11 cellular contexts compared by ENCODE assay signal in genomic region chr17:78338860-78339259, GRCh38. TPM values are rescaled to one million over a fixed set of nuclear protein-coding genes. Genes with fewer than 3 reads are reported as not detected.
A peak's percentile ranks its signal among the peaks of the same experiment; 100 is the strongest.
DNase-seq lines count a peak whose midpoint lies in the region; ATAC-seq and TF ChIP-seq lines count a peak whose summit lies in the region.
"Had no signal": no experiment of that assay in that cellular context is flagged by ENCODE, and none has a peak within 500 bp of the region (broad histone marks: within the 10 kb centered on the region; RNA-seq: fewer than 3 reads in every experiment).

No MANE protein-coding gene starts in this region.

- peak overlapping the region; percentile 23 for H3K27ac Mint-ChIP-seq in activated naive CD8-positive, alpha-beta T cell treated with anti-CD3 and anti-CD28 coated beads, Interleukin-2, amount 50 U/mL, for 24 hours
- no peak overlapping the region for H3K27ac Mint-ChIP-seq in activated naive CD8-positive, alpha-beta T cell treated with anti-CD3 and anti-CD28 coated beads for 36 hours
- H3K27ac Mint-ChIP-seq in endothelial cell (ENCODE audit: unreplicated experiment), result peak overlapping the region; percentile 11
- peak overlapping the region; percentile 70 for H3K27ac Mint-ChIP-seq in stimulated activated memory B cell treated with anti-CD40 and anti-IgM and Interleukin-4, amounts not matched to agents 10 μg/mL and 1 μg/mL and 100 μg/mL, for 72 hours
- H3K27ac Mint-ChIP-seq: activated naive CD8-positive, alpha-beta T cell had no signal

- WGBS in gastroesophageal sphincter (ENCODE audit: low coverage in 1 of 2), 2 donors, result 63 to 76% methylated on average over 5 to 9 of the region's 9 CpGs

- H3K9ac ChIP-seq in OCI-LY3 (ENCODE audit: low read length), result peak overlapping the region; percentile 70

- H3K27ac ChIP-seq in OCI-LY3 (ENCODE audit: low read length), result peak overlapping the region; percentile 88
- H3K27ac ChIP-seq in gastroesophageal sphincter, result peak overlapping the region in 1 of 4 donors; percentile 24
- H3K27ac ChIP-seq: neutrophil had no signal

- TF ChIP-seq EP300 in gastroesophageal sphincter (IDR thresholded peaks at IDR 0.05), result no peak

- no peaks in the 10 kb centered on the region for H3K9me3 Mint-ChIP-seq in activated naive CD8-positive, alpha-beta T cell treated with anti-CD3 and anti-CD28 coated beads, Interleukin-2, amount 50 U/mL, for 24 hours
- no peaks in the 10 kb centered on the region for H3K9me3 Mint-ChIP-seq in activated naive CD8-positive, alpha-beta T cell treated with anti-CD3 and anti-CD28 coated beads for 36 hours
- no peaks in the 10 kb centered on the region for H3K9me3 Mint-ChIP-seq in endothelial cell (ENCODE audit: unreplicated experiment)
- no peaks in the 10 kb centered on the region for H3K9me3 Mint-ChIP-seq in stimulated activated memory B cell treated with anti-CD40 and anti-IgM and Interleukin-4, amounts not matched to agents 10 μg/mL and 1 μg/mL and 100 μg/mL, for 72 hours

- peaks cover 80% of the 10 kb centered on the region for H3K4me1 ChIP-seq in OCI-LY3 (ENCODE audit: low read length)
- peaks cover 5 to 30% (median 23%) of the 10 kb centered on the region in 3 donors for H3K4me1 ChIP-seq in gastroesophageal sphincter

- H3K36me3 Mint-ChIP-seq in activated naive CD8-positive, alpha-beta T cell treated with anti-CD3 and anti-CD28 coated beads, Interleukin-2, amount 50 U/mL, for 24 hours (ENCODE audit: low read depth), result no peaks in the 10 kb centered on the region
- H3K36me3 Mint-ChIP-seq in activated naive CD8-positive, alpha-beta T cell treated with anti-CD3 and anti-CD28 coated beads for 36 hours, result no peaks in the 10 kb centered on the region
- no peaks in the 10 kb centered on the region for H3K36me3 Mint-ChIP-seq in endothelial cell (ENCODE audit: low read depth, unreplicated experiment)
- H3K36me3 Mint-ChIP-seq in stimulated activated memory B cell treated with anti-CD40 and anti-IgM and Interleukin-4, amounts not matched to agents 10 μg/mL and 1 μg/mL and 100 μg/mL, for 72 hours, result no peaks in the 10 kb centered on the region
- H3K36me3 Mint-ChIP-seq: activated naive CD8-positive, alpha-beta T cell had no signal

- no peak for ATAC-seq in activated naive CD8-positive, alpha-beta T cell treated with anti-CD3 and anti-CD28 coated beads, Interleukin-2, amount 50 U/mL, for 24 hours
- peak; percentile 53 for ATAC-seq in stimulated activated memory B cell treated with anti-CD40 and anti-IgM and Interleukin-4, amounts not matched to agents 10 μg/mL and 1 μg/mL and 100 μg/mL, for 72 hours
- no peak for ATAC-seq in gastroesophageal sphincter

- H3K4me3 Mint-ChIP-seq in activated naive CD8-positive, alpha-beta T cell treated with anti-CD3 and anti-CD28 coated beads, Interleukin-2, amount 50 U/mL, for 24 hours, result no peak overlapping the region
- H3K4me3 Mint-ChIP-seq in activated naive CD8-positive, alpha-beta T cell treated with anti-CD3 and anti-CD28 coated beads for 36 hours, result no peak overlapping the region
- no peak overlapping the region for H3K4me3 Mint-ChIP-seq in endothelial cell (ENCODE audit: unreplicated experiment)
- H3K4me3 Mint-ChIP-seq in stimulated activated memory B cell treated with anti-CD40 and anti-IgM and Interleukin-4, amounts not matched to agents 10 μg/mL and 1 μg/mL and 100 μg/mL, for 72 hours, result peak overlapping the region; percentile 33
- H3K4me3 Mint-ChIP-seq: activated naive CD8-positive, alpha-beta T cell had no signal

- TF ChIP-seq POLR2A in gastroesophageal sphincter (IDR thresholded peaks at IDR 0.05), result no peak

- no peaks in the 10 kb centered on the region; the same call in 1 of the 2 replicates for H3K79me2 ChIP-seq in OCI-LY3 (ENCODE audit: low read length)

- DNase-seq in activated naive CD8-positive, alpha-beta T cell treated with anti-CD3 and anti-CD28 coated beads, Interleukin-2, amount 50 U/mL, for 24 hours, result no peak
- no peak for DNase-seq in activated naive CD8-positive, alpha-beta T cell treated with anti-CD3 and anti-CD28 coated beads for 36 hours
- DNase-seq in endothelial cell (ENCODE audit: low spot score), result no peak
- no peak for DNase-seq in SIG-M5 (lab: John Stamatoyannopoulos, UW)
- DNase-seq in middle frontal gyrus (ENCODE audit: extremely low spot score, low spot score), result no peak
- DNase-seq: NCI-H1092 had no signal

- peak overlapping the region; percentile 83 for H3K4me2 ChIP-seq in OCI-LY3 (ENCODE audit: low read length)

- no peak for TF ChIP-seq CTCF in OCI-LY3 (IDR thresholded peaks at IDR 0.05; ENCODE audit: low read depth, low read length)
- no peak for TF ChIP-seq CTCF in endothelial cell (IDR thresholded peaks at IDR 0.05; ENCODE audit: unreplicated experiment)
- no peak for TF ChIP-seq CTCF in gastroesophageal sphincter (IDR thresholded peaks at IDR 0.05)

- H3K36me3 ChIP-seq in OCI-LY3 (replicated peaks; ENCODE audit: low read depth, low read length) (no peaks in the 10 kb centered on the region), gastroesophageal sphincter (no peaks in the 10 kb centered on the region)
- H3K36me3 ChIP-seq: neutrophil had no signal

- no peak overlapping the region for H2AFZ ChIP-seq in OCI-LY3 (ENCODE audit: low read depth, low read length)

- H3K9me3 ChIP-seq in OCI-LY3 (ENCODE audit: insufficient read depth, low read length), result no peaks in the 10 kb centered on the region
- H3K9me3 ChIP-seq in gastroesophageal sphincter, result no peaks in the 10 kb centered on the region
- H3K9me3 ChIP-seq: neutrophil had no signal

- peaks cover 58% of the 10 kb centered on the region for H3K4me1 Mint-ChIP-seq in activated naive CD8-positive, alpha-beta T cell treated with anti-CD3 and anti-CD28 coated beads, Interleukin-2, amount 50 U/mL, for 24 hours
- H3K4me1 Mint-ChIP-seq in activated naive CD8-positive, alpha-beta T cell treated with anti-CD3 and anti-CD28 coated beads for 36 hours, result peaks cover 29% of the 10 kb centered on the region
- peaks cover 14% of the 10 kb centered on the region for H3K4me1 Mint-ChIP-seq in endothelial cell (ENCODE audit: unreplicated experiment)
- H3K4me1 Mint-ChIP-seq in stimulated activated memory B cell treated with anti-CD40 and anti-IgM and Interleukin-4, amounts not matched to agents 10 μg/mL and 1 μg/mL and 100 μg/mL, for 72 hours, result peaks cover 70% of the 10 kb centered on the region

- H3K27me3 ChIP-seq in OCI-LY3 (ENCODE audit: low read depth, low read length) (no peaks in the 10 kb centered on the region), gastroesophageal sphincter (no peaks in the 10 kb centered on the region)

- H3K4me3 ChIP-seq in OCI-LY3 (ENCODE audit: low read length) (peak overlapping the region; percentile 64), gastroesophageal sphincter (no peak overlapping the region)

- H3K27me3 Mint-ChIP-seq in activated naive CD8-positive, alpha-beta T cell treated with anti-CD3 and anti-CD28 coated beads, Interleukin-2, amount 50 U/mL, for 24 hours, result peaks cover 2% of the 10 kb centered on the region
- H3K27me3 Mint-ChIP-seq in activated naive CD8-positive, alpha-beta T cell treated with anti-CD3 and anti-CD28 coated beads for 36 hours, result no peaks in the 10 kb centered on the region
- H3K27me3 Mint-ChIP-seq in endothelial cell (ENCODE audit: unreplicated experiment), result peaks cover 2% of the 10 kb centered on the region
- H3K27me3 Mint-ChIP-seq in stimulated activated memory B cell treated with anti-CD40 and anti-IgM and Interleukin-4, amounts not matched to agents 10 μg/mL and 1 μg/mL and 100 μg/mL, for 72 hours, result no peaks in the 10 kb centered on the region
- H3K27me3 Mint-ChIP-seq: activated naive CD8-positive, alpha-beta T cell had no signal

- no peaks in the 10 kb centered on the region for H4K20me1 ChIP-seq in OCI-LY3 (ENCODE audit: insufficient read depth, low read length)

RNA-seq across cellular contexts. Expression of gene SOCS3, which starts 21.0 kb away (rescaled TPM):
- 10 to 100 TPM; 16.6 to 17.9 TPM for total RNA-seq in activated naive CD8-positive, alpha-beta T cell treated with anti-CD3 and anti-CD28 coated beads for 36 hours
- 30.2 TPM for total RNA-seq in endothelial cell (ENCODE audit: unreplicated experiment)
- total RNA-seq in gastroesophageal sphincter, result 100 to 1,000 TPM in 1 of 4 donors, 10 to 100 TPM in 3; 11.5 to 423 (median 38.2) TPM

RNA-seq across cellular contexts. Expression of gene PGS1, which starts 39.6 kb away (rescaled TPM):
- 10 to 100 TPM; 39.1 to 43.7 TPM for total RNA-seq in activated naive CD8-positive, alpha-beta T cell treated with anti-CD3 and anti-CD28 coated beads for 36 hours
- 85.5 TPM for total RNA-seq in endothelial cell (ENCODE audit: unreplicated experiment)
- 10 to 100 TPM; 24.1 to 53.0 (median 38.8) TPM for total RNA-seq in gastroesophageal sphincter
